ENCODE assay signal across 16 cellular contexts in the genomic region with DNA sequence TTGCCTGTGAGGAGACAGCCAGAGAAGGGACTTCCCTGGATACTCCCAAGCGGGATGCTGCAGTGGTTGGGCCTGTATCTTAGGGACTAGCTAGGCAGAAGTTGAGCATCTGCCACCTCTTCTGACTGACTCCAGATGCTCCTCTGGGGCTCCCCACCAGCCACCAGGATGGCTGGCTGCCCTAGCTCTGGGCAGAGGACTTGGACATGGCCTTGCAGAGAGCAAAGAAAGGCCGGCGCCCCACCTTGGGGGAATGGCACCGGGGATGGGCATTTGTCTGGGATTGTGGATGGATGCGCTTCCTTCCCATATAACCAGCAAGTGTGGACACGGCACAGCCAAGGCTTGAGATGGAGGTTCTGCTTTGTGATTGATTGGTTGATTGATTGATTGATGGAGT.
DNase-seq lines count a peak whose midpoint lies in the region; ATAC-seq and TF ChIP-seq lines count a peak whose summit lies in the region.
"Had no signal": no experiment of that assay in that cellular context is flagged by ENCODE, and none has a peak within 500 bp of the region (broad histone marks: within the 10 kb centered on the region; RNA-seq: fewer than 3 reads in every experiment).

No MANE protein-coding gene starts in this region.

- H3K9me3 ChIP-seq in upper lobe of right lung = no peaks in the 10 kb centered on the region
- H3K9me3 ChIP-seq: BLaER1 treated with 17β-estradiol and CSF1 and Interleukin-3, amounts not matched to agents 10 nM and 100 nM had no signal

- H3K4me3 ChIP-seq in upper lobe of right lung = no peak overlapping the region
- H3K4me3 ChIP-seq: BLaER1 treated with 17β-estradiol and CSF1 and Interleukin-3, amounts not matched to agents 10 nM and 100 nM; GM12878 had no signal

- no peaks in the 10 kb centered on the region for H3K27me3 Mint-ChIP-seq in natural killer cell (ENCODE audit: low read depth in 2 of 2)
- H3K27me3 Mint-ChIP-seq in natural killer cell treated with Interleukin-12 subunit alpha and Interleukin-12 subunit beta and Interleukin-15 and Interleukin-18, amount 100 ng/mL, for 72 hours = no peaks in the 10 kb centered on the region
- H3K27me3 Mint-ChIP-seq in effector memory CD8-positive, alpha-beta T cell = no peaks in the 10 kb centered on the region
- H3K27me3 Mint-ChIP-seq in progenitor cell of endocrine pancreas = no peaks in the 10 kb centered on the region
- H3K27me3 Mint-ChIP-seq: CD4-positive, alpha-beta T cell had no signal

- H3K4me1 Mint-ChIP-seq in natural killer cell (peaks cover 16 to 23% of the 10 kb centered on the region in 2 donors), progenitor cell of endocrine pancreas (ENCODE audit: low read depth) (peaks cover 16% of the 10 kb centered on the region)
- peaks cover 0 to 8% of the 10 kb centered on the region in 2 donors for H3K4me1 Mint-ChIP-seq in natural killer cell treated with Interleukin-12 subunit alpha and Interleukin-12 subunit beta and Interleukin-15 and Interleukin-18, amount 100 ng/mL, for 72 hours (ENCODE audit: low read depth in 2 of 2)
- H3K4me1 Mint-ChIP-seq in effector memory CD8-positive, alpha-beta T cell (ENCODE audit: low read depth in 2 of 2) = peaks cover 0 to 8% of the 10 kb centered on the region in 2 donors

- intact Hi-C loops in natural killer cell (cut with micrococcal nuclease) = no loop called here
- intact Hi-C loops in upper lobe of right lung (cut with DNase I) = no loop called here
- intact Hi-C loops in left colon (cut with DNase I, micrococcal nuclease) = no loop called here

- H3K27me3 ChIP-seq in upper lobe of right lung = no peaks in the 10 kb centered on the region
- H3K27me3 ChIP-seq: BLaER1 treated with 17β-estradiol and CSF1 and Interleukin-3, amounts not matched to agents 10 nM and 100 nM had no signal

- H3K9me3 Mint-ChIP-seq in natural killer cell (no peaks in the 10 kb centered on the region), progenitor cell of endocrine pancreas (ENCODE audit: low read depth) (no peaks in the 10 kb centered on the region)
- H3K9me3 Mint-ChIP-seq in natural killer cell treated with Interleukin-12 subunit alpha and Interleukin-12 subunit beta and Interleukin-15 and Interleukin-18, amount 100 ng/mL, for 72 hours = no peaks in the 10 kb centered on the region
- no peaks in the 10 kb centered on the region for H3K9me3 Mint-ChIP-seq in effector memory CD8-positive, alpha-beta T cell
- H3K9me3 Mint-ChIP-seq: CD4-positive, alpha-beta T cell had no signal

- no peak for ATAC-seq in natural killer cell
- ATAC-seq in natural killer cell treated with Interleukin-12 subunit alpha and Interleukin-12 subunit beta and Interleukin-15 and Interleukin-18, amount 100 ng/mL, for 72 hours = no peak
- ATAC-seq in effector memory CD8-positive, alpha-beta T cell (replicated peaks) = no peak
- ATAC-seq in upper lobe of right lung = no peak
- ATAC-seq in left colon = no peak
- no peak for ATAC-seq in GM18870 (IDR thresholded peaks at IDR 0.05; ENCODE audit: unreplicated experiment)
- no peak for ATAC-seq in GM19463 (IDR thresholded peaks at IDR 0.05; ENCODE audit: unreplicated experiment)
- ATAC-seq: GM12878 had no signal

- no peak overlapping the region for H3K27ac Mint-ChIP-seq in natural killer cell
- no peak overlapping the region for H3K27ac Mint-ChIP-seq in natural killer cell treated with Interleukin-12 subunit alpha and Interleukin-12 subunit beta and Interleukin-15 and Interleukin-18, amount 100 ng/mL, for 72 hours
- peak overlapping the region; percentile 51 to 77 for H3K27ac Mint-ChIP-seq in effector memory CD8-positive, alpha-beta T cell
- H3K27ac Mint-ChIP-seq in progenitor cell of endocrine pancreas = peak overlapping the region; percentile 56
- H3K27ac Mint-ChIP-seq: CD4-positive, alpha-beta T cell had no signal

- H3K36me3 Mint-ChIP-seq in natural killer cell (peaks cover 16% of the 10 kb centered on the region), progenitor cell of endocrine pancreas (ENCODE audit: insufficient read depth) (peaks cover 30% of the 10 kb centered on the region)
- peaks cover 8% of the 10 kb centered on the region for H3K36me3 Mint-ChIP-seq in natural killer cell treated with Interleukin-12 subunit alpha and Interleukin-12 subunit beta and Interleukin-15 and Interleukin-18, amount 100 ng/mL, for 72 hours
- peaks cover 79% of the 10 kb centered on the region for H3K36me3 Mint-ChIP-seq in effector memory CD8-positive, alpha-beta T cell (ENCODE audit: insufficient read depth)

- DNase-seq in natural killer cell (peak; percentile 13), progenitor cell of endocrine pancreas (ENCODE audit: low spot score, unreplicated experiment) (no peak), upper lobe of right lung (peak; percentile 43), left colon (no peak)
- no peak for DNase-seq in natural killer cell treated with Interleukin-12 subunit alpha and Interleukin-12 subunit beta and Interleukin-15 and Interleukin-18, amount 100 ng/mL, for 72 hours (ENCODE audit: low spot score)
- DNase-seq in effector memory CD8-positive, alpha-beta T cell = no peak
- DNase-seq: ACHN, Calu3, DMS 273 treated with DMSO at 0.1 percent for 48 hours, HCEC 1CT had no signal

- no peaks in the 10 kb centered on the region for H3K36me3 ChIP-seq in upper lobe of right lung

- TF ChIP-seq CTCF in natural killer cell (IDR thresholded peaks at IDR 0.05) = no peak
- no peak for TF ChIP-seq CTCF in progenitor cell of endocrine pancreas (IDR thresholded peaks at IDR 0.05; ENCODE audit: unreplicated experiment)
- TF ChIP-seq CTCF in upper lobe of right lung (IDR thresholded peaks at IDR 0.05) = no peak

- H3K27ac ChIP-seq in upper lobe of right lung = no peak overlapping the region
- H3K27ac ChIP-seq: BLaER1 treated with 17β-estradiol and CSF1 and Interleukin-3, amounts not matched to agents 10 nM and 100 nM; HL-60 had no signal

- no peak overlapping the region for H3K4me3 Mint-ChIP-seq in natural killer cell
- no peak overlapping the region for H3K4me3 Mint-ChIP-seq in natural killer cell treated with Interleukin-12 subunit alpha and Interleukin-12 subunit beta and Interleukin-15 and Interleukin-18, amount 100 ng/mL, for 72 hours
- no peak overlapping the region for H3K4me3 Mint-ChIP-seq in effector memory CD8-positive, alpha-beta T cell
- H3K4me3 Mint-ChIP-seq in progenitor cell of endocrine pancreas (ENCODE audit: low read depth) = no peak overlapping the region
- H3K4me3 Mint-ChIP-seq: CD4-positive, alpha-beta T cell had no signal

- H3K4me1 ChIP-seq in upper lobe of right lung = peaks cover 3% of the 10 kb centered on the region
- H3K4me1 ChIP-seq: BLaER1 treated with 17β-estradiol and CSF1 and Interleukin-3, amounts not matched to agents 10 nM and 100 nM had no signal

Comparison
In these comparisons a context has a peak if more than half of its experiments do, and no peak if none do; other contexts are left out.
1. DNase-seq: peak in natural killer cell (single experiment) and upper lobe of right lung (single experiment); none in natural killer cell treated with Interleukin-12 subunit alpha and Interleukin-12 subunit beta and Interleukin-15 and Interleukin-18, amount 100 ng/mL, for 72 hours (single experiment), effector memory CD8-positive, alpha-beta T cell (0 of 3), progenitor cell of endocrine pancreas (single experiment) and left colon (0 of 2).
2. H3K27ac Mint-ChIP-seq: peak in effector memory CD8-positive, alpha-beta T cell (2 of 2) and progenitor cell of endocrine pancreas (single experiment); none in natural killer cell (0 of 2) and natural killer cell treated with Interleukin-12 subunit alpha and Interleukin-12 subunit beta and Interleukin-15 and Interleukin-18, amount 100 ng/mL, for 72 hours (0 of 2).